Comparison of ENCODE assay signal across 21 cellular contexts in genomic region chr1:156936721-156937220, GRCh38. TPM values are rescaled to one million over a fixed set of nuclear protein-coding genes. Genes with fewer than 3 reads are reported as not detected.
DNase-seq lines count a peak whose midpoint lies in the region; ATAC-seq and TF ChIP-seq lines count a peak whose summit lies in the region.
"Had no signal": no experiment of that assay in that cellular context is flagged by ENCODE, and none has a peak within 500 bp of the region (broad histone marks: within the 10 kb centered on the region; RNA-seq: fewer than 3 reads in every experiment).

No MANE protein-coding gene starts in this region.

- peaks cover 29% of the 10 kb centered on the region for H3K36me3 Mint-ChIP-seq in endothelial cell (ENCODE audit: low read depth, unreplicated experiment)
- H3K36me3 Mint-ChIP-seq in activated CD4-positive, alpha-beta T cell treated with anti-CD3 and anti-CD28 coated beads for 36 hours (ENCODE audit: low read depth): no peaks in the 10 kb centered on the region

- no peak for ATAC-seq in HG03108 (IDR thresholded peaks at IDR 0.05; ENCODE audit: unreplicated experiment)
- ATAC-seq in activated CD4-positive, alpha-beta T cell treated with anti-CD3 and anti-CD28 coated beads for 36 hours: no peak
- ATAC-seq: Panc1 had no signal

- in situ Hi-C loops in G401 (cut with HindIII; ENCODE audit: low sequenced_read_pairs): no loop called here

- POLR2A ChIA-PET in activated CD4-positive, alpha-beta T cell treated with anti-CD3 and anti-CD28 coated beads for 36 hours (lab: Charles Lee): interaction anchor here (1.0 kb wide), 1 partner anchor 12 kb away, joined by 4 read pairs; no protein-coding TSS in a partner anchor

- H3K4me3 Mint-ChIP-seq in endothelial cell (ENCODE audit: unreplicated experiment): peak overlapping the region; percentile 73
- H3K4me3 Mint-ChIP-seq in activated CD4-positive, alpha-beta T cell treated with anti-CD3 and anti-CD28 coated beads for 36 hours: no peak overlapping the region

- no peak for TF ChIP-seq CTCF in endothelial cell (IDR thresholded peaks at IDR 0.05; ENCODE audit: unreplicated experiment)

- intact Hi-C loops in posterior vena cava (cut with DNase I): no loop called here
- intact Hi-C loops in activated CD4-positive, alpha-beta T cell treated with anti-CD3 and anti-CD28 coated beads for 36 hours (cut with DNase I, micrococcal nuclease): no loop called here

- H3K4me1 Mint-ChIP-seq in endothelial cell (ENCODE audit: unreplicated experiment): peaks cover 24% of the 10 kb centered on the region
- H3K4me1 Mint-ChIP-seq in activated CD4-positive, alpha-beta T cell treated with anti-CD3 and anti-CD28 coated beads for 36 hours: no peaks in the 10 kb centered on the region

- peaks cover 17% of the 10 kb centered on the region for H3K27me3 Mint-ChIP-seq in endothelial cell (ENCODE audit: unreplicated experiment)
- no peaks in the 10 kb centered on the region for H3K27me3 Mint-ChIP-seq in activated CD4-positive, alpha-beta T cell treated with anti-CD3 and anti-CD28 coated beads for 36 hours

- H3K27ac Mint-ChIP-seq in endothelial cell (ENCODE audit: unreplicated experiment): peak overlapping the region; percentile 61
- no peak overlapping the region for H3K27ac Mint-ChIP-seq in activated CD4-positive, alpha-beta T cell treated with anti-CD3 and anti-CD28 coated beads for 36 hours

- CTCF ChIA-PET in activated CD4-positive, alpha-beta T cell treated with anti-CD3 and anti-CD28 coated beads for 36 hours (lab: Charles Lee): interaction anchor here (0.5 to 1.2 kb wide), 3 partner anchors 10 to 100 kb away, joined by 3 to 5 read pairs (median 4); no protein-coding TSS in a partner anchor

- H3K9me3 Mint-ChIP-seq in endothelial cell (ENCODE audit: unreplicated experiment): no peaks in the 10 kb centered on the region
- no peaks in the 10 kb centered on the region for H3K9me3 Mint-ChIP-seq in activated CD4-positive, alpha-beta T cell treated with anti-CD3 and anti-CD28 coated beads for 36 hours (ENCODE audit: low read depth)

- DNase-seq in G401 (ENCODE audit: low spot score) (peak; percentile 9), NCI-H524 treated with DMSO at 0.1 percent for 48 hours (lab: John Stamatoyannopoulos, UW) (peak; percentile 18), endothelial cell (ENCODE audit: low spot score) (no peak), posterior vena cava (ENCODE audit: low spot score) (peak; percentile 49), A172 (ENCODE audit: low spot score) (no peak)
- no peak for DNase-seq in activated CD4-positive, CD25-positive, alpha-beta regulatory T cell treated with anti-CD3 and anti-CD28 coated beads, Interleukin-2, amount 50 U/mL, for 72 hours
- no peak for DNase-seq in activated CD4-positive, alpha-beta T cell treated with anti-CD3 and anti-CD28 coated beads for 36 hours
- DNase-seq: ACHN; Karpas-422; MV-4-11; NCI-H1105 treated with DMSO at 0.1 percent for 48 hours; NCI-H1694; NCI-H2081 treated with DMSO at 0.1 percent for 48 hours; NCI-H2171 treated with DMSO at 0.1 percent for 48 hours; NCI-H526 treated with DMSO at 0.1 percent for 48 hours; NK-92 treated with Interleukin-12 subunit alpha and Interleukin-12 subunit beta, amount 100 ng/mL, for 24 hours; SIG-M5; SK-N-SH had no signal

RNA-seq across cellular contexts. Expression of gene LRRC71, which starts 16.3 kb away (rescaled TPM):
- not detected in 2 replicates for total RNA-seq in G401 (2014; rRNA removed; shearing (Covaris generic))
- total RNA-seq in endothelial cell (ENCODE audit: unreplicated experiment): 0.95 TPM
- total RNA-seq in posterior vena cava: not detected
- total RNA-seq in A172 (2014; rRNA removed; shearing (Covaris generic)): not detected in 2 replicates
- not detected for total RNA-seq in activated CD4-positive, alpha-beta T cell treated with anti-CD3 and anti-CD28 coated beads for 36 hours
- total RNA-seq: M059J had no signal

RNA-seq across cellular contexts. Expression of gene PEAR1, which starts 43.3 kb away (rescaled TPM):
- 6.6 and 7.1 TPM in 2 replicates for total RNA-seq in G401 (2014; rRNA removed; shearing (Covaris generic))
- total RNA-seq in endothelial cell (ENCODE audit: unreplicated experiment) (50.7 TPM), posterior vena cava (10 to 100 TPM; 14.5 to 14.6 TPM)
- 2.8 and 3.1 TPM in 2 replicates for total RNA-seq in A172 (2014; rRNA removed; shearing (Covaris generic))
- not detected for total RNA-seq in activated CD4-positive, alpha-beta T cell treated with anti-CD3 and anti-CD28 coated beads for 36 hours

Comparison
In these comparisons a context has a peak if more than half of its experiments do, and no peak if none do; other contexts are left out.
1. DNase-seq: peak in G401 (single experiment), NCI-H524 treated with DMSO at 0.1 percent for 48 hours (single experiment) and posterior vena cava (single experiment); none in endothelial cell (single experiment), A172 (single experiment), activated CD4-positive, CD25-positive, alpha-beta regulatory T cell treated with anti-CD3 and anti-CD28 coated beads, Interleukin-2, amount 50 U/mL, for 72 hours (single experiment) and activated CD4-positive, alpha-beta T cell treated with anti-CD3 and anti-CD28 coated beads for 36 hours (single experiment).